15 cellular contexts compared by ENCODE assay signal in the genomic region with DNA sequence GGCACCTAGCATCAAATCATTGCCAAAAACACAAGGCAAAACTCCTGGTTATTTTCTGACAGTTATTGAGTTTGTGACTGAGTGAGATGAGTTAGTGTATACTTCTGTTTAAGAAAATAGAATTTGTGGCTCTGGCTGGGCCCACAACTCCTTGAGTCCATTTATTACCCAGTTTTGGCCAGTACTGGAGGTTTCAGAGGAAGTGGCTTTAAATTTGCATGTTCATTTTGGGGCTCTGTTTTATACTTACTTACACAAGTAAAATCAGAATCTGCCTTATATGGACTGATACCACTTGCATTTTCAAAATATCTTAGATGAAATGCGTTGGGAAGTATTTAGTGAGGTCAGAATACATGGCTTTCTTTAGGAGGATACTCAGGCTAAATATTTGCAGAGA. TPM values are rescaled to one million over a fixed set of nuclear protein-coding genes. Genes with fewer than 3 reads are reported as not detected.
DNase-seq lines count a peak whose midpoint lies in the region; ATAC-seq and TF ChIP-seq lines count a peak whose summit lies in the region.
"Had no signal": no experiment of that assay in that cellular context is flagged by ENCODE, and none has a peak within 500 bp of the region (broad histone marks: within the 10 kb centered on the region; RNA-seq: fewer than 3 reads in every experiment).

No MANE protein-coding gene starts in this region.

- no peaks in the 10 kb centered on the region for H3K36me3 ChIP-seq in WERI-Rb-1
- H3K36me3 ChIP-seq in mammary epithelial cell (ENCODE audit: insufficient read depth, low read length) = no peaks in the 10 kb centered on the region
- H3K36me3 ChIP-seq: left lung, neural progenitor cell had no signal

- intact Hi-C loops in mammary epithelial cell (cut with micrococcal nuclease) = no loop called here

- no peak overlapping the region for H2AFZ ChIP-seq in mammary epithelial cell (ENCODE audit: low read depth, low read length)
- H2AFZ ChIP-seq: neural progenitor cell had no signal

- no peaks in the 10 kb centered on the region for H3K9me3 ChIP-seq in WERI-Rb-1 (ENCODE audit: severe bottlenecking)
- no peaks in the 10 kb centered on the region for H3K9me3 ChIP-seq in mammary epithelial cell (replicated peaks; ENCODE audit: insufficient read depth, low read length)
- H3K9me3 ChIP-seq: left lung had no signal

- no peaks in the 10 kb centered on the region for H4K20me1 ChIP-seq in mammary epithelial cell (ENCODE audit: insufficient read depth, low read length)

- H3K27ac ChIP-seq in WERI-Rb-1 = no peak overlapping the region
- H3K27ac ChIP-seq in mammary epithelial cell (ENCODE audit: insufficient read depth, low read depth, low read length) = no peak overlapping the region
- H3K27ac ChIP-seq: left lung, neural progenitor cell had no signal

- 69% methylated on average over 1 of the region's 1 CpG for WGBS in mammary epithelial cell (ENCODE audit: low coverage, missing lambda C conversion rate)

- peak; percentile 72 for ATAC-seq in GM18858 (IDR thresholded peaks at IDR 0.05; ENCODE audit: unreplicated experiment)
- peak; percentile 60 for ATAC-seq in GM21526 (IDR thresholded peaks at IDR 0.05; ENCODE audit: low FRiP score, unreplicated experiment)
- peak; percentile 76 for ATAC-seq in HG03103 (IDR thresholded peaks at IDR 0.05; ENCODE audit: low read depth, unreplicated experiment)
- ATAC-seq: activated T-cell treated with anti-CD3 and anti-CD28 coated beads, Interleukin-2, amount 50 U/mL, for 4 hours had no signal

- in situ Hi-C loops in mammary epithelial cell (cut with MboI; ENCODE audit: low sequenced_read_pairs in 2 of 2) = no loop called here

- H3K27me3 ChIP-seq in WERI-Rb-1 (ENCODE audit: insufficient read depth, low read depth, severe bottlenecking) (no peaks in the 10 kb centered on the region), mammary epithelial cell (ENCODE audit: insufficient read depth, low read length) (no peaks in the 10 kb centered on the region)
- H3K27me3 ChIP-seq: left lung, neural progenitor cell had no signal

- no peak overlapping the region for H3K4me2 ChIP-seq in mammary epithelial cell (ENCODE audit: insufficient read depth, low read depth, low read length)
- H3K4me2 ChIP-seq: neural progenitor cell had no signal

- TF ChIP-seq CTCF in fibroblast of the aortic adventitia (IDR thresholded peaks at IDR 0.05; ENCODE audit: insufficient read depth, low read length) = no peak
- no peak for TF ChIP-seq CTCF in WERI-Rb-1 (IDR thresholded peaks at IDR 0.05; ENCODE audit: low read depth, low read length)
- TF ChIP-seq CTCF in mammary epithelial cell (conservative IDR thresholded peaks at IDR 0.05 in 1 of 2, IDR thresholded peaks at IDR 0.05 in 1 of 2; ENCODE audit: extremely low read depth in 1 of 2, insufficient read depth in 1 of 2, low read depth in 1 of 2, low read length in 2 of 2) = no peak

- no peak overlapping the region for H3K9ac ChIP-seq in mammary epithelial cell (ENCODE audit: insufficient read depth, low read length)
- H3K9ac ChIP-seq: neural progenitor cell had no signal

- H3K4me3 ChIP-seq in fibroblast of the aortic adventitia (ENCODE audit: low read depth, low read length) (no peak overlapping the region), WERI-Rb-1 (ENCODE audit: low read depth, low read length) (no peak overlapping the region), mammary epithelial cell (replicated peaks in 1 of 3; ENCODE audit: insufficient read depth in 1 of 3, low read depth in 2 of 3, low read length in 3 of 3) (no peak overlapping the region)
- H3K4me3 ChIP-seq: left lung, neural progenitor cell had no signal

- H3K4me1 ChIP-seq in mammary epithelial cell (ENCODE audit: insufficient read depth, low read length) = no peaks in the 10 kb centered on the region
- H3K4me1 ChIP-seq: left lung, neural progenitor cell had no signal

- DNase-seq in fibroblast of the aortic adventitia (ENCODE audit: low read depth) (peak; percentile 28), A172 (ENCODE audit: low spot score) (no peak), WERI-Rb-1 (no peak), pons (ENCODE audit: low spot score) (no peak), mammary epithelial cell (no peak)
- DNase-seq: activated T-cell treated with anti-CD3 and anti-CD28 coated beads, Interleukin-2, amount 50 U/mL, for 4 hours; anterior cingulate cortex; effector memory CD4-positive, alpha-beta T cell; HFFc6; left lung; small intestine had no signal

- BruUV-seq in mammary epithelial cell (replicated peaks; lab: Mats Ljungman, UMichigan) = no TSS peak

- no peaks in the 10 kb centered on the region for H3K79me2 ChIP-seq in mammary epithelial cell (ENCODE audit: insufficient read depth, low read length)

- CTCF ChIA-PET in mammary epithelial cell (lab: Charles Lee; ENCODE audit: low non-redundant PET) = no interaction called here

- dilution Hi-C loops in mammary epithelial cell (cut with HindIII; ENCODE audit: low sequenced_read_pairs) = no loop called here

RNA-seq across cellular contexts. Expression of a gene that starts 29.0 kb away (rescaled TPM):
- total RNA-seq in fibroblast of the aortic adventitia (ENCODE audit: low replicate concordance) (0.33 and 5.2 TPM in 2 replicates), mammary epithelial cell (not detected)
- not detected in 2 replicates for total RNA-seq in A172 (2014; rRNA removed; shearing (Covaris generic))
- not detected for polyA plus RNA-seq in mammary epithelial cell
- polyA minus RNA-seq in mammary epithelial cell = not detected
- total RNA-seq: HFFc6 had no signal
